11 cellular contexts compared by ENCODE assay signal in the genomic region with DNA sequence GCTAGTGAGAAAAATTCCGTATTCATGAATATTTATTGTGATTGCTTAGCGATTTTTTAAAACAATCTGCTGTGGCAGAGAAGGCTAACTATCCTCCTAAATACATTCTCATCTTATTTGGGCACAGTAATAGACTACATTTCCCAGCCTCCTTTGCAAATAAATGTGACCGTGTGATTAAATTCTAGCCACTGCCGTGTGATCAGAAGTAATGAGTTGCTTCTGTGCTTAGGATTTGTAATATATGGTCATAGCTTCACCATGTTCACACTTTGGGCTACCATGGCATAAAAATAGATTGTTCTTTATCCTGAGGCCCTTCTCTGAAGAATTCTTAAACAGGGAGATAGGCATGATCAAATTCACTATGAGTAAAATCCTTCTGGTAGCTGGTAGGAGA.
DNase-seq lines count a peak whose midpoint lies in the region; ATAC-seq and TF ChIP-seq lines count a peak whose summit lies in the region.
"Had no signal": no experiment of that assay in that cellular context is flagged by ENCODE, and none has a peak within 500 bp of the region (broad histone marks: within the 10 kb centered on the region; RNA-seq: fewer than 3 reads in every experiment).

No MANE protein-coding gene starts in this region.

- TF ChIP-seq POLR2A in gastroesophageal sphincter (IDR thresholded peaks at IDR 0.05) (no peak), prostate gland (IDR thresholded peaks at IDR 0.05) (no peak)

- intact Hi-C loops in prostate gland (cut with DNase I), result no loop called here

- in situ Hi-C loops in ACHN (cut with HindIII; ENCODE audit: low pct_ligation_motif_present, low pct_unique_long_range_greater_than_20kb, low sequenced_read_pairs), result no loop called here
- in situ Hi-C loops in brain microvascular endothelial cell (cut with HindIII; ENCODE audit: low pct_ligation_motif_present, low sequenced_read_pairs), result no loop called here

- H3K4me3 ChIP-seq in brain microvascular endothelial cell (ENCODE audit: low read depth, low read length) (no peak overlapping the region), gastroesophageal sphincter (no peak overlapping the region), prostate gland (no peak overlapping the region)
- H3K4me3 ChIP-seq: lung had no signal

- ATAC-seq in gastroesophageal sphincter (no peak), HG02623 (IDR thresholded peaks at IDR 0.05; ENCODE audit: unreplicated experiment) (no peak)

- H3K4me1 ChIP-seq in gastroesophageal sphincter, result peaks cover 0 to 16% (median 0%) of the 10 kb centered on the region in 3 donors
- no peaks in the 10 kb centered on the region for H3K4me1 ChIP-seq in prostate gland (replicated peaks)

- no peaks in the 10 kb centered on the region for H3K36me3 ChIP-seq in brain microvascular endothelial cell (replicated peaks)
- H3K36me3 ChIP-seq in gastroesophageal sphincter, result no peaks in the 10 kb centered on the region
- no peaks in the 10 kb centered on the region for H3K36me3 ChIP-seq in prostate gland

- TF ChIP-seq CTCF in brain microvascular endothelial cell (IDR thresholded peaks at IDR 0.05; ENCODE audit: low read depth, low read length, missing control alignments), result no peak
- TF ChIP-seq CTCF in gastroesophageal sphincter (IDR thresholded peaks at IDR 0.05), result no peak
- no peak for TF ChIP-seq CTCF in prostate gland (IDR thresholded peaks at IDR 0.05)
- TF ChIP-seq CTCF in GM20000 (IDR thresholded peaks at IDR 0.05; ENCODE audit: extremely low read depth, missing control alignments), result no peak

- H3K27me3 ChIP-seq in brain microvascular endothelial cell (replicated peaks), result no peaks in the 10 kb centered on the region
- H3K27me3 ChIP-seq in gastroesophageal sphincter, result no peaks in the 10 kb centered on the region
- H3K27me3 ChIP-seq in prostate gland (replicated peaks; ENCODE audit: insufficient read depth), result no peaks in the 10 kb centered on the region

- DNase-seq in ACHN (peak; percentile 57), LHCN-M2 (ENCODE audit: low read depth) (peak; percentile 75), brain microvascular endothelial cell (peak; percentile 6), iris pigment epithelial cell (ENCODE audit: low read depth) (peak; percentile 23), prostate gland (ENCODE audit: low spot score) (no peak), GM20000 (ENCODE audit: low spot score) (no peak)
- DNase-seq: NCI-H510A treated with DMSO at 0.1 percent for 48 hours; stimulated activated naive CD4-positive, alpha-beta T cell had no signal

- H3K27ac ChIP-seq in brain microvascular endothelial cell, result peak overlapping the region; percentile 62
- no peak overlapping the region for H3K27ac ChIP-seq in gastroesophageal sphincter
- H3K27ac ChIP-seq in prostate gland, result no peak overlapping the region

- 53 to 67% methylated on average over 4 of the region's 4 CpGs for WGBS in gastroesophageal sphincter (ENCODE audit: low coverage in 1 of 2), 2 donors
- WGBS in prostate gland, result 66% methylated on average over 4 of the region's 4 CpGs

- H3K9me3 ChIP-seq in gastroesophageal sphincter (no peaks in the 10 kb centered on the region), prostate gland (no peaks in the 10 kb centered on the region)

- TF ChIP-seq EP300 in gastroesophageal sphincter (IDR thresholded peaks at IDR 0.05), result no peak

Comparison
In these comparisons a context has a peak if more than half of its experiments do, and no peak if none do; other contexts are left out.
1. DNase-seq: peak in ACHN (single experiment), LHCN-M2 (single experiment), brain microvascular endothelial cell (single experiment) and iris pigment epithelial cell (single experiment); none in prostate gland (single experiment) and GM20000 (single experiment).